ENCODE assay signal across 8 cellular contexts in the genomic region with DNA sequence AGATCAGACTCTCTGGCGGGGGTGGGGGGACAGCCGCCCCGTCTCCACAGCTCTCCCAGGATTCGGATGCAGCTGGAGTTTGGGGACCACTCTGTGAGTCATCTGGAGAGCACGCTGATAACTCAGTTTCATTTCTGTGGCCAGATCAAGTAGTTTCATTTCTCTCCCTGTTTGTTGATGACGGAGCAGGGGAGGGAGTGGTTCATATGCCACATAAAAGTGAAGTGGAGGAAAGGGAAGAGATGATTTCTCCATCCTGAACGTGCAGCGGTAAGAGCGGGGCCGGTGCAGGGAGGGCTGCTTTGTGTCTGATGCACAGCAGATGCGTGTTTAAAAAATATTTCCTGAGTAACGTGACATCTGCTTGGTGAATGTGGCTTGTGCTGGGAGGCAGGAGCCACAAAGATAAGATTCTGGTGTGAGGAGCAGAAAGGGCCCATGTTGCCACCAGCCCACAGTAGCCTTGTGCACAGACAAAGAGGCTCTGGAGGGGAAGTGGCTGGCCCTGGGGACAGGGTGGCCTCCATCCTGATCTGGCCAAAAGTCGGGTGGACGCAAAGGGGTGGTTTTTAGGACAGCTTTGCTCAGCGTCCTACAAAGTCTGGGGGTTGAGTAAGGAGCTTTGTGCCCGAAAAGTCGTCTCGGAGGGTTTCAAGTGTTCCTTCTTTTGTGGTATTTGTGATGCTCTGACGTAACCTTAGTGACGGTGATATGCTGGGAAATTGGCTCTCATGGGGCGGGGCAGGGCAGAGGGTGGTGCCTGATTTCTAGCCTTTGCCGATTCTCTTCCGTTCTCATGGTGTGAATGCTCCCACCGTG. TPM values are rescaled to one million over a fixed set of nuclear protein-coding genes. Genes with fewer than 3 reads are reported as not detected.
DNase-seq lines count a peak whose midpoint lies in the region; ATAC-seq and TF ChIP-seq lines count a peak whose summit lies in the region.

TSS of gene MX2 (plus strand) at position 242 of the 819 bp plus-strand sequence. CDS start 14,880 bp downstream, outside the sequence.

- H3K27ac ChIP-seq in breast epithelium (peak within 1 kb of the TSS; percentile 84 to 97), GM23338 (ENCODE audit: low read depth) (no peak within 1 kb of the TSS)

- H4K20me1 ChIP-seq in GM23338 (replicated peaks; ENCODE audit: insufficient read depth) = no peaks in the 10 kb centered on the region

- WGBS in lower leg skin, 2 donors = 18 to 42% methylated on average over 24 of the region's 24 CpGs

- H3K4me1 Mint-ChIP-seq in MCF 10A (ENCODE audit: insufficient read depth, unreplicated experiment) (peaks cover 6% of the 10 kb centered on the region), T-helper 17 cell (peaks cover 44% of the 10 kb centered on the region), GM23338 (peaks cover 12% of the 10 kb centered on the region)

- H2AFZ ChIP-seq in GM23338 = no peak within 1 kb of the TSS

- no peaks in the 10 kb centered on the region for H3K79me2 ChIP-seq in GM23338 (replicated peaks; ENCODE audit: insufficient read depth)

- H3K9me2 ChIP-seq in GM23338 (ENCODE audit: insufficient read depth) = 0 out of 2 replicates have a peak, but pooled peaks cover 4% of the 10 kb centered on the region

- no peaks in the 10 kb centered on the region for H3F3A ChIP-seq in GM23338 (replicated peaks; ENCODE audit: low read depth)

- H3K27me3 ChIP-seq in breast epithelium = no peaks in the 10 kb centered on the region
- no peaks in the 10 kb centered on the region for H3K27me3 ChIP-seq in GM23338 (ENCODE audit: insufficient read depth)

- H3K4me3 Mint-ChIP-seq in MCF 10A (ENCODE audit: unreplicated experiment) (no peak within 1 kb of the TSS), T-helper 17 cell (peak within 1 kb of the TSS; percentile 99), GM23338 (no peak within 1 kb of the TSS)

- POLR2A ChIA-PET in MCF 10A (lab: Yijun Ruan, JAX) = no interaction called here

- H3K4me3 ChIP-seq in breast epithelium = peak within 1 kb of the TSS; percentile 44 to 68 (median 46)
- no peak within 1 kb of the TSS for H3K4me3 ChIP-seq in astrocyte of the spinal cord (ENCODE audit: low read depth, low read length)
- H3K4me3 ChIP-seq in lower leg skin (ENCODE audit: low read depth, poor library complexity, severe bottlenecking) = no peak within 1 kb of the TSS
- H3K4me3 ChIP-seq in GM23338 = no peak within 1 kb of the TSS

- no peak for TF ChIP-seq CTCF in breast epithelium (IDR thresholded peaks at IDR 0.05)
- no peak for TF ChIP-seq CTCF in MCF 10A (IDR thresholded peaks at IDR 0.05; ENCODE audit: unreplicated experiment)
- TF ChIP-seq CTCF in astrocyte of the spinal cord (IDR thresholded peaks at IDR 0.05; ENCODE audit: low read depth, low read length) = no peak
- TF ChIP-seq CTCF in lower leg skin (IDR thresholded peaks at IDR 0.05) = no peak
- TF ChIP-seq CTCF in GM23338 (conservative IDR thresholded peaks at IDR 0.05; ENCODE audit: low read depth in 2 of 2) = no peak

- no TSS peak for BruUV-seq in MCF 10A (replicated peaks; lab: Mats Ljungman, UMichigan)

- H3K36me3 Mint-ChIP-seq in MCF 10A (ENCODE audit: insufficient read depth, unreplicated experiment) = no peaks in the 10 kb centered on the region
- H3K36me3 Mint-ChIP-seq in T-helper 17 cell (ENCODE audit: low read depth) = peaks cover 3% of the 10 kb centered on the region
- no peaks in the 10 kb centered on the region for H3K36me3 Mint-ChIP-seq in GM23338 (ENCODE audit: low read depth)

- no peaks in the 10 kb centered on the region for H3K9me3 ChIP-seq in breast epithelium
- no peaks in the 10 kb centered on the region for H3K9me3 ChIP-seq in T-helper 17 cell (ENCODE audit: control insufficient read depth, low read length, poor library complexity, severe bottlenecking)

- no peak within 1 kb of the TSS for H3K4me2 ChIP-seq in GM23338

- CTCF ChIA-PET in MCF 10A (lab: Yijun Ruan, JAX) = interaction anchor here (0.7 kb wide), 1 partner anchor 12 kb away, joined by 3 read pairs; no protein-coding TSS in a partner anchor

- H3K9me3 Mint-ChIP-seq in MCF 10A (ENCODE audit: unreplicated experiment) = no peaks in the 10 kb centered on the region
- H3K9me3 Mint-ChIP-seq in GM23338 = no peaks in the 10 kb centered on the region

- DNase-seq in breast epithelium (ENCODE audit: low spot score in 2 of 2) (peak; percentile 54 to 57), MCF 10A (ENCODE audit: unreplicated experiment) (no peak), T-helper 17 cell (peak; percentile 55 to 74 (median 68)), astrocyte of the spinal cord (ENCODE audit: low read depth, low spot score) (peak; percentile 25), lower leg skin (ENCODE audit: low spot score in 2 of 2) (peak; percentile 82 to 95), GM23338 (ENCODE audit: low spot score) (no peak)
- peak; percentile 51 to 71 for DNase-seq in stimulated activated CD8-positive, alpha-beta memory T cell treated with anti-CD3 and anti-CD28 coated beads, Interleukin-2, amount 100 ng/mL, for 1 hour (ENCODE audit: low read depth in 2 of 2)

- H3K4me1 ChIP-seq in breast epithelium = peaks cover 0 to 6% of the 10 kb centered on the region in 2 donors
- H3K4me1 ChIP-seq in GM23338 (ENCODE audit: insufficient read depth) = no peaks in the 10 kb centered on the region; the same call in 1 of the 2 replicates

- H3K27me3 Mint-ChIP-seq in MCF 10A (ENCODE audit: insufficient read depth, unreplicated experiment) (peaks cover under 1% of the 10 kb centered on the region), T-helper 17 cell (no peaks in the 10 kb centered on the region), GM23338 (ENCODE audit: insufficient read depth, low read depth, poor library complexity) (peaks cover 2% of the 10 kb centered on the region)

- H3K36me3 ChIP-seq in breast epithelium (no peaks in the 10 kb centered on the region), GM23338 (ENCODE audit: insufficient read depth) (no peaks in the 10 kb centered on the region)

- ATAC-seq in HG03280 (IDR thresholded peaks at IDR 0.05; ENCODE audit: unreplicated experiment) (peak; percentile 47), T-helper 17 cell (peak; percentile 84), GM23338 (no peak)

- intact Hi-C loops in breast epithelium (cut with DNase I; ENCODE audit: low total_unique reads) = no loop called here
- intact Hi-C loops in MCF 10A (cut with micrococcal nuclease) = no loop called here
- intact Hi-C loops in lower leg skin (cut with DNase I; ENCODE audit: low total_unique reads) = no loop called here

- H3K27ac Mint-ChIP-seq in MCF 10A (ENCODE audit: low read depth, unreplicated experiment) = no peak within 1 kb of the TSS
- peak within 1 kb of the TSS; percentile 99 for H3K27ac Mint-ChIP-seq in T-helper 17 cell
- H3K27ac Mint-ChIP-seq in GM23338 = no peak within 1 kb of the TSS

- in situ Hi-C loops in astrocyte of the spinal cord (cut with HindIII; ENCODE audit: low sequenced_read_pairs) = no loop called here

- no peak for TF ChIP-seq POLR2A in breast epithelium (IDR thresholded peaks at IDR 0.05)
- TF ChIP-seq POLR2A in lower leg skin (IDR thresholded peaks at IDR 0.05) = no peak

TF ChIP-seq in GM23338, 12 proteins besides CTCF, POLR2A, EP300 and RAD21 (continues in another document):
- TF ChIP-seq REST (IDR thresholded peaks at IDR 0.05; ENCODE audit: unreplicated experiment) (no peak), EZH2 (IDR thresholded peaks at IDR 0.05; ENCODE audit: low read depth, unreplicated experiment) (no peak), ZNF331 (CRISPR knock-in tag; IDR thresholded peaks at IDR 0.05; ENCODE audit: low read depth) (no peak), JUNB (IDR thresholded peaks at IDR 0.05; ENCODE audit: unreplicated experiment) (no peak), STAT1 (IDR thresholded peaks at IDR 0.05; ENCODE audit: unreplicated experiment) (no peak), EZH2phosphoT487 (IDR thresholded peaks at IDR 0.05; ENCODE audit: unreplicated experiment) (no peak), NANOG (IDR thresholded peaks at IDR 0.05; ENCODE audit: borderline replicate concordance) (no peak), POLR2AphosphoS5 (IDR thresholded peaks at IDR 0.05; ENCODE audit: low read depth) (no peak)
- TF ChIP-seq, protein P1, sequence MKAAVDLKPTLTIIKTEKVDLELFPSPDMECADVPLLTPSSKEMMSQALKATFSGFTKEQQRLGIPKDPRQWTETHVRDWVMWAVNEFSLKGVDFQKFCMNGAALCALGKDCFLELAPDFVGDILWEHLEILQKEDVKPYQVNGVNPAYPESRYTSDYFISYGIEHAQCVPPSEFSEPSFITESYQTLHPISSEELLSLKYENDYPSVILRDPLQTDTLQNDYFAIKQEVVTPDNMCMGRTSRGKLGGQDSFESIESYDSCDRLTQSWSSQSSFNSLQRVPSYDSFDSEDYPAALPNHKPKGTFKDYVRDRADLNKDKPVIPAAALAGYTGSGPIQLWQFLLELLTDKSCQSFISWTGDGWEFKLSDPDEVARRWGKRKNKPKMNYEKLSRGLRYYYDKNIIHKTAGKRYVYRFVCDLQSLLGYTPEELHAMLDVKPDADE (IDR thresholded peaks at IDR 0.05) = no peak

RNA-seq across cellular contexts. Expression of gene MX2, which starts in this region (rescaled TPM):
- total RNA-seq in breast epithelium = 10 to 100 TPM in 2 of 3 donors, 1 to 10 TPM in 1; 8.9 to 31.5 (median 29.4) TPM
- not detected in 2 replicates for total RNA-seq in MCF 10A (2022)
- 10 to 100 TPM; 86.4 to 97.2 TPM for total RNA-seq in T-helper 17 cell
- total RNA-seq in lower leg skin = 10 to 100 TPM in 1 of 4 donors, 1 to 10 TPM in 3; 1.9 to 10.3 (median 6.0) TPM
- total RNA-seq in GM23338 (2014; rRNA removed; shearing (Covaris generic)) = 8.1 and 9.2 TPM in 2 replicates
- 5.4 and 6.1 TPM in 2 replicates for polyA plus RNA-seq in GM23338 (2016; fragmentation: Nextera tagmentation; extraction: Ambion mirVana)

Comparison
In these comparisons a context has a peak if more than half of its experiments do, and no peak if none do; other contexts are left out.
1. DNase-seq: peak in breast epithelium (2 of 2), T-helper 17 cell (3 of 3), astrocyte of the spinal cord (single experiment), lower leg skin (2 of 2) and stimulated activated CD8-positive, alpha-beta memory T cell treated with anti-CD3 and anti-CD28 coated beads, Interleukin-2, amount 100 ng/mL, for 1 hour (2 of 2); none in MCF 10A (single experiment) and GM23338 (single experiment).
2. H3K4me3 ChIP-seq: peak in breast epithelium (3 of 3); none in astrocyte of the spinal cord (single experiment), lower leg skin (single experiment) and GM23338 (single experiment).